In the genomic region with DNA sequence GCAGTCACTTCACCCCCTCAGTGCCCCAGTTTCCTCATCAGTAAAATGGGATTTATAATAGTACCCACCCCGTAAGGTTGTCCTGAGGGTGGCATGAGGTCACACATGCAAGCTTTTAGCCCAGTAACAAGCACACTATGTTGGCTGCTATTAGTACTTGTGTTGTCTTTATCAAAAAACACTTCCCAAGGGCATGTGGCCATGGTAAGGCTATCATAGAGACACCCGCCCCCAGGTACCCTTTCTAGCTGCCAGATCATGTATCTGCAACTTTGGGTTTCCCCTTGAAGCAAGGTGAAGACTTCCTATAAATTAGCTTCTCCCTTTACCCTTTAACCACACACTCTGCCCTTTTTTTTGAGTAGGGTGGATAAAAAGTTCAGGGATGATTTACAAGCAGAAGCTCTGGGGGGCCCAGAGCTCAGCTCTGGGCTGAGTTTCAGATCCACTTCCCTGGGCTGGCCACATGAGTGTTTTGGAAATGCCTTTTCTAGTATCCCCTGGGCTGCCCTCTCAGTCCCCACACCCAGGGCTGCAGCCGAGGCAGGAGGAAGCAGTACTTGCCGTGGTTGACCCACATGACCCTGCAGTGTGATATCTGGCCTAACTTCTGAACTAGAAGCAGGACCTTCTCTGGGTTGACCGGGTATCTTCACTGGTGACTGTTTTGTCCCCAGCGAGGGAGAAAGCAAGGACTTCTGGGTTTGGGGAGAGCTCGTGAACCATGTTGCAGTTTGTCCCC, we compare ENCODE assay signal across 9 cellular contexts.
DNase-seq lines count a peak whose midpoint lies in the region; ATAC-seq and TF ChIP-seq lines count a peak whose summit lies in the region.
"Had no signal": no experiment of that assay in that cellular context is flagged by ENCODE, and none has a peak within 500 bp of the region (broad histone marks: within the 10 kb centered on the region; RNA-seq: fewer than 3 reads in every experiment).

No MANE protein-coding gene starts in this region.

- H3K36me3 ChIP-seq in DOHH2 (ENCODE audit: control insufficient read depth, low read length) = peaks cover 33% of the 10 kb centered on the region
- peaks cover 16 to 30% of the 10 kb centered on the region in 2 donors for H3K36me3 ChIP-seq in duodenal mucosa (ENCODE audit: control insufficient read depth in 1 of 2, insufficient read depth in 2 of 2, low read length in 2 of 2)

- H3K27ac ChIP-seq in DOHH2 (ENCODE audit: low read depth, low read length) (no peak overlapping the region), duodenal mucosa (ENCODE audit: low read depth, low read length) (no peak overlapping the region)

- TF ChIP-seq CTCF in DOHH2 (IDR thresholded peaks at IDR 0.05; ENCODE audit: low read depth, low read length, poor library complexity, severe bottlenecking) (no peak), nephron progenitor cell (IDR thresholded peaks at IDR 0.05) (no peak)

- H3K27me3 Mint-ChIP-seq in nephron progenitor cell (ENCODE audit: low read depth, poor library complexity) = no peaks in the 10 kb centered on the region

- no peaks in the 10 kb centered on the region for H4K20me1 ChIP-seq in DOHH2 (ENCODE audit: control insufficient read depth, insufficient read depth, low read depth, low read length)

- DNase-seq in OCI-M1 (lab: John Stamatoyannopoulos, UW) (peak; percentile 35), nephron progenitor cell (no peak), NCI-H146 (lab: John Stamatoyannopoulos, UW) (no peak), NCI-H345 treated with DMSO at 0.1 percent for 48 hours (lab: John Stamatoyannopoulos, UW; ENCODE audit: unreplicated experiment) (no peak)
- DNase-seq: SW 1271 had no signal

- no peaks in the 10 kb centered on the region for H3K9me2 ChIP-seq in DOHH2 (replicated peaks; ENCODE audit: control insufficient read depth, low read length)

- H3K4me3 ChIP-seq in DOHH2 (ENCODE audit: low read length) (peak overlapping the region; percentile 17), duodenal mucosa (ENCODE audit: low read depth in 1 of 2, low read length in 2 of 2) (peak overlapping the region; percentile 18 to 30)

- no peaks in the 10 kb centered on the region for H3K27me3 ChIP-seq in DOHH2 (ENCODE audit: control insufficient read depth, low read length)
- no peaks in the 10 kb centered on the region for H3K27me3 ChIP-seq in duodenal mucosa (ENCODE audit: control insufficient read depth in 1 of 2, insufficient read depth in 2 of 2, low read length in 2 of 2)

- peaks cover 51% of the 10 kb centered on the region for H3K4me1 ChIP-seq in DOHH2 (ENCODE audit: control insufficient read depth, low read length)
- peaks cover 51 to 64% of the 10 kb centered on the region in 2 donors for H3K4me1 ChIP-seq in duodenal mucosa (ENCODE audit: control insufficient read depth in 1 of 2, insufficient read depth in 2 of 2, low read length in 2 of 2)

- peaks cover 17% of the 10 kb centered on the region for H3K36me3 Mint-ChIP-seq in nephron progenitor cell (ENCODE audit: low read depth)

- no peak for ATAC-seq in GM18861 (IDR thresholded peaks at IDR 0.05; ENCODE audit: unreplicated experiment)
- ATAC-seq in HG02840 (IDR thresholded peaks at IDR 0.05; ENCODE audit: low FRiP score, unreplicated experiment) = no peak

- H3K4me2 ChIP-seq in DOHH2 (ENCODE audit: low read length) = peak overlapping the region; percentile 62

- H3K4me1 Mint-ChIP-seq in nephron progenitor cell = peaks cover 55% of the 10 kb centered on the region

- H3K9ac ChIP-seq in duodenal mucosa (ENCODE audit: low read depth in 1 of 2, low read length in 2 of 2) = peak overlapping the region; percentile 39 to 50

- H3K79me2 ChIP-seq in DOHH2 (ENCODE audit: control insufficient read depth, low read length) = peaks cover 49% of the 10 kb centered on the region

- peak overlapping the region; percentile 90 for H3K4me3 Mint-ChIP-seq in nephron progenitor cell

- H3F3A ChIP-seq in DOHH2 (ENCODE audit: control insufficient read depth, insufficient read depth) = peaks cover 12% of the 10 kb centered on the region

- no peaks in the 10 kb centered on the region for H3K9me3 ChIP-seq in DOHH2 (ENCODE audit: control insufficient read depth, insufficient read depth, low read length)
- H3K9me3 ChIP-seq in duodenal mucosa (ENCODE audit: control insufficient read depth in 1 of 2, low read length in 2 of 2) = no peaks in the 10 kb centered on the region

- H3K9me3 Mint-ChIP-seq in nephron progenitor cell = no peaks in the 10 kb centered on the region

- no peak overlapping the region for H3K27ac Mint-ChIP-seq in nephron progenitor cell
